12 cellular contexts compared by ENCODE assay signal in the genomic region with DNA sequence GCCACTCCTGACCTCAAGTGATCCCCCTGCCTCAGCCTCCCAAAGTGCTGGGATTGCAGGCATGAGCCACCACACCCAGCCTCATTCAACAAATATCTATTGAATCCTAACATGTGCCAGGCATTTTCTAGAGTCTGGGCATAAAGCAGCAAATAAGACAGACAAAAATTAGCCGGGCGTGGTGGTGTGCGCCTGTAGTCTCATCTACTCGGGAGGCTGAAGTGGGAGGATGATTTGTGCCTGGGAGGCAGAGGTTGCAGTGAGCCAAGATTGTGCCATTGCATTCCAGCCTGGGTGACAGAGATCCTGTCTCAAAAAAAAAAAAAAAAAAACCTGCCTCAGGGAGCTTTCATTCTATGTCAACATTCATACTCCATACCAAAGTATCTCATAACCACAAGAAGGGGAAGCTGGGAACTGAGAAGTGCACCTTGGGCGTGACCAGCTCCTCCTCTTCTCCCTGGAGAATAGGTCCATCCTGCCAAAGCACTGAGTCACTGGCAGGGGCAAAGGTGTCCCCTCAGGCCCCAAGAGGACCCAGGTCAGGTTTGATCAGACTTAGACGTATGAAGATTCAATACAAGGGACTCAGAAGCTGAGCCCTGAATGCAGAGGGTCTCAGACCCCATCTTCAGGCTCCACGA. TPM values are rescaled to one million over a fixed set of nuclear protein-coding genes. Genes with fewer than 3 reads are reported as not detected.
DNase-seq lines count a peak whose midpoint lies in the region; ATAC-seq and TF ChIP-seq lines count a peak whose summit lies in the region.
"Had no signal": no experiment of that assay in that cellular context is flagged by ENCODE, and none has a peak within 500 bp of the region (broad histone marks: within the 10 kb centered on the region; RNA-seq: fewer than 3 reads in every experiment).

No MANE protein-coding gene starts in this region.

- peak; percentile 31 for DNase-seq in EH (ENCODE audit: low read depth)
- DNase-seq in MV-4-11 (lab: John Stamatoyannopoulos, UW): peak; percentile 27
- peak; percentile 89 for DNase-seq in mammary epithelial cell
- no peak for DNase-seq in psoas muscle
- DNase-seq in suprapubic skin (ENCODE audit: low spot score in 2 of 2): no peak
- DNase-seq in H4 (ENCODE audit: low spot score): no peak
- DNase-seq: activated naive CD4-positive, alpha-beta T cell treated with Interleukin-2 at 50 U/mL for 16 hours; heart right ventricle; mesenchymal stem cell; stimulated activated CD8-positive, alpha-beta memory T cell treated with anti-CD3 and anti-CD28 coated beads, Interleukin-4, amount 100 ng/mL, for 48 hours had no signal

- H3K27me3 ChIP-seq in mammary epithelial cell (ENCODE audit: insufficient read depth, low read length) (no peaks in the 10 kb centered on the region), psoas muscle (ENCODE audit: insufficient read depth in 3 of 3, low read length in 2 of 3) (no peaks in the 10 kb centered on the region), suprapubic skin (no peaks in the 10 kb centered on the region)
- H3K27me3 ChIP-seq: heart right ventricle had no signal

- H3K4me1 ChIP-seq in mammary epithelial cell (ENCODE audit: insufficient read depth, low read length): peaks cover 20% of the 10 kb centered on the region
- peaks cover 59% of the 10 kb centered on the region for H3K4me1 ChIP-seq in psoas muscle
- peaks cover 54% of the 10 kb centered on the region for H3K4me1 ChIP-seq in suprapubic skin

- no peak overlapping the region for H3K4me2 ChIP-seq in mammary epithelial cell (ENCODE audit: insufficient read depth, low read depth, low read length)

- dilution Hi-C loops in mammary epithelial cell (cut with HindIII; ENCODE audit: low sequenced_read_pairs): loop anchor here (5.0 kb wide), 1 partner anchor 46 kb away; no protein-coding TSS in a partner anchor

- CTCF ChIA-PET in mammary epithelial cell (lab: Charles Lee; ENCODE audit: low non-redundant PET): interaction anchor here (0.6 kb wide), 1 partner anchor 148 kb away, joined by 3 read pairs; no protein-coding TSS in a partner anchor

- no peaks in the 10 kb centered on the region for H3K79me2 ChIP-seq in mammary epithelial cell (ENCODE audit: insufficient read depth, low read length)

- no peak overlapping the region for H2AFZ ChIP-seq in mammary epithelial cell (ENCODE audit: low read depth, low read length)

- no TSS peak for BruUV-seq in mammary epithelial cell (replicated peaks; lab: Mats Ljungman, UMichigan)

- 70% methylated on average over 6 of the region's 7 CpGs for WGBS in mammary epithelial cell (ENCODE audit: low coverage, missing lambda C conversion rate)
- 63 to 82% (median 67%) methylated on average over 7 of the region's 7 CpGs for WGBS in psoas muscle, 3 donors
- 63% methylated on average over 7 of the region's 7 CpGs for WGBS in suprapubic skin

- no peak for TF ChIP-seq POLR2A in suprapubic skin (IDR thresholded peaks at IDR 0.05)

- no peaks in the 10 kb centered on the region for H3K36me3 ChIP-seq in mammary epithelial cell (ENCODE audit: insufficient read depth, low read length)
- H3K36me3 ChIP-seq in psoas muscle (ENCODE audit: insufficient read depth in 1 of 2, low read depth in 1 of 2): peaks cover 3 to 51% of the 10 kb centered on the region in 2 donors
- H3K36me3 ChIP-seq in suprapubic skin: peaks cover 54% of the 10 kb centered on the region

- no peak for TF ChIP-seq EP300 in suprapubic skin (IDR thresholded peaks at IDR 0.05)

- intact Hi-C loops in mammary epithelial cell (cut with micrococcal nuclease): loop anchor here (2.0 kb wide), 1 partner anchor 30 kb away; no protein-coding TSS in a partner anchor
- intact Hi-C loops in psoas muscle (cut with DNase I): loop anchor here in 1 of 2 donors (10.0 kb wide), 1 partner anchor 356 kb away; no protein-coding TSS in a partner anchor

- TF ChIP-seq CTCF in mammary epithelial cell (conservative IDR thresholded peaks at IDR 0.05 in 1 of 2, IDR thresholded peaks at IDR 0.05 in 1 of 2; ENCODE audit: extremely low read depth in 1 of 2, insufficient read depth in 1 of 2, low read depth in 1 of 2, low read length in 2 of 2) (no peak), psoas muscle (IDR thresholded peaks at IDR 0.05) (no peak), suprapubic skin (IDR thresholded peaks at IDR 0.05) (no peak)

- H3K9ac ChIP-seq in mammary epithelial cell (ENCODE audit: insufficient read depth, low read length): no peak overlapping the region

- in situ Hi-C loops in mammary epithelial cell (cut with MboI; ENCODE audit: low sequenced_read_pairs in 2 of 2): no loop called here

- H4K20me1 ChIP-seq in mammary epithelial cell (ENCODE audit: insufficient read depth, low read length): no peaks in the 10 kb centered on the region

- H3K27ac ChIP-seq in mammary epithelial cell (ENCODE audit: insufficient read depth, low read depth, low read length): no peak overlapping the region
- H3K27ac ChIP-seq in psoas muscle: peak overlapping the region; percentile 89
- no peak overlapping the region for H3K27ac ChIP-seq in suprapubic skin
- H3K27ac ChIP-seq: VCaP had no signal

- H3K4me3 ChIP-seq in mammary epithelial cell (replicated peaks in 1 of 3; ENCODE audit: insufficient read depth in 1 of 3, low read depth in 2 of 3, low read length in 3 of 3) (no peak overlapping the region), psoas muscle (no peak overlapping the region), suprapubic skin (no peak overlapping the region)
- H3K4me3 ChIP-seq: heart right ventricle had no signal

- no peaks in the 10 kb centered on the region for H3K9me3 ChIP-seq in mammary epithelial cell (replicated peaks; ENCODE audit: insufficient read depth, low read length)
- H3K9me3 ChIP-seq in psoas muscle: no peaks in the 10 kb centered on the region
- no peaks in the 10 kb centered on the region for H3K9me3 ChIP-seq in suprapubic skin
- H3K9me3 ChIP-seq: heart right ventricle had no signal

- ATAC-seq in psoas muscle: peak in 3 of 4 donors; percentile 4 to 18 (median 18)
- ATAC-seq in HG02938 (IDR thresholded peaks at IDR 0.05; ENCODE audit: unreplicated experiment): no peak
- ATAC-seq: heart right ventricle had no signal

RNA-seq across cellular contexts. Expression of gene PPP1R15B, which starts 36.8 kb away (rescaled TPM):
- 10 to 100 TPM; 33.4 to 37.5 TPM for total RNA-seq in mammary epithelial cell
- 20.1 TPM for polyA plus RNA-seq in mammary epithelial cell
- polyA minus RNA-seq in mammary epithelial cell: 41.7 TPM
- total RNA-seq in psoas muscle: 10 to 100 TPM; 15.5 to 35.2 (median 26.0) TPM
- polyA plus RNA-seq in psoas muscle: 10 to 100 TPM; 12.2 to 23.9 (median 12.9) TPM
- total RNA-seq in suprapubic skin: 10 to 100 TPM; 51.2 to 66.4 (median 56.7) TPM
- 17.9 and 19.2 TPM in 2 replicates for total RNA-seq in H4 (2014; rRNA removed; shearing (Covaris generic))

RNA-seq across cellular contexts. Expression of gene PIK3C2B, which starts 46.2 kb away (rescaled TPM):
- total RNA-seq in mammary epithelial cell (10 to 100 TPM in 1 of 2 donors, 1 to 10 TPM in 1; 7.5 to 14.5 TPM), psoas muscle (10 to 100 TPM in 3 of 4 donors, 1 to 10 TPM in 1; 8.2 to 20.9 (median 13.9) TPM), suprapubic skin (100 to 1,000 TPM in 2 of 4 donors, 10 to 100 TPM in 2; 70.7 to 162 (median 94.5) TPM)
- polyA plus RNA-seq in mammary epithelial cell (6.0 TPM), psoas muscle (1 to 10 TPM; 1.9 to 3.9 (median 1.9) TPM)
- 9.3 TPM for polyA minus RNA-seq in mammary epithelial cell
- 2.4 and 3.4 TPM in 2 replicates for total RNA-seq in H4 (2014; rRNA removed; shearing (Covaris generic))

Comparison
In these comparisons a context has a peak if more than half of its experiments do, and no peak if none do; other contexts are left out.
1. DNase-seq: peak in EH (single experiment), MV-4-11 (single experiment) and mammary epithelial cell (single experiment); none in psoas muscle (0 of 2), suprapubic skin (0 of 2) and H4 (single experiment).